ENCODE assay signal across 8 cellular contexts in the genomic region with DNA sequence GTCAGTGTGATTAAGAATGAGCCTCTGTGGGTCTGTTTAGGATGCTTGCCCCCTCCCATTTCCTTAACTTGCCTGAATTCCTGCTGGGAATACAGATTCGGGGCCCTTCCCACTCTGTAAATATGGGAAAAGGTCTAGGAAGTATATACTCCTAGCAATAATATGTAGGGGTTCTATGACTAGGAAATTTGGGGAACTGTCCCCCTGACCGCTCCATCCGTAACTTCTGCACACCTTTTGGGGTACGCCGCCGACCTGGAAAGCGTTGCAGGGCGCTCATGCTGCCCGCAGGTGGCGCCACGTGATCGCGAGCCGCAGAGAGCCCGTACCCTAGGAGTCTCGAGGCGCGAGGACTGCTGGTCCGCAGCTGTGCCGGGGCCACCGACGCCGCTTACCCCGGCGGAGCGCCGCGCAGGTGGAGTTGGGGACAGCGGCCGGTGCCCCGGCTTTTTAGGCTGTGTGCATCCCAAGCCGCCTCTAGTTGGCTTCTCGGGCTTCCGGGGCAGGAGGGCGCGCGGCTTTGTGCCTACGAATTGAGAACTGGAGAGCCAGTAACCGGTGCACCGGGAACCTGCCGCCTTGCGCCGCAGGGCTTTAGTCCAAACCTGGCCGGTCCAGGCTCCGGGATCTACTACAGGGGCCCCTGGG. TPM values are rescaled to one million over a fixed set of nuclear protein-coding genes. Genes with fewer than 3 reads are reported as not detected.
DNase-seq lines count a peak whose midpoint lies in the region; ATAC-seq, FAIRE-seq and TF ChIP-seq lines count a peak whose summit lies in the region.

No MANE protein-coding gene starts in this region.

- TF ChIP-seq CTCF in VCaP (conservative IDR thresholded peaks at IDR 0.05) = peak; percentile 96

- in situ Hi-C loops in T47D (cut with HindIII; ENCODE audit: low pct_unique_long_range_greater_than_20kb, low sequenced_read_pairs) = no loop called here

- peaks cover 0 to 4% (median 3%) of the 10 kb centered on the region in 3 donors for H3K36me3 Mint-ChIP-seq in immature natural killer cell

- peak; percentile 31 for ATAC-seq in HG02610 (IDR thresholded peaks at IDR 0.05; ENCODE audit: unreplicated experiment)
- no peak for ATAC-seq in GM18870 (IDR thresholded peaks at IDR 0.05; ENCODE audit: unreplicated experiment)

- no peak for TF ChIP-seq POLR2A in GM12891 (IDR thresholded peaks at IDR 0.05; ENCODE audit: low read depth, low read length)

- peak overlapping the region; percentile 87 for H3K27ac ChIP-seq in VCaP
- H3K27ac ChIP-seq in skin epidermis = peak overlapping the region in 18 of 21 experiments; percentile 25 to 88 (median 74)

- H3K9me3 Mint-ChIP-seq in immature natural killer cell = no peaks in the 10 kb centered on the region

- H3K27ac Mint-ChIP-seq in immature natural killer cell = peak overlapping the region; percentile 89 to 96 (median 92)

- H3K4me3 Mint-ChIP-seq in immature natural killer cell = peak overlapping the region; percentile 94 to 97 (median 96)

- peaks cover 44 to 47% of the 10 kb centered on the region in 2 donors for H3K4me1 Mint-ChIP-seq in immature natural killer cell

- DNase-seq in GM12891 (ENCODE audit: insufficient read length, low spot score) (peak; percentile 60), NCI-H1092 (lab: John Stamatoyannopoulos, UW) (peak; percentile 39), T47D (ENCODE audit: low read depth in 1 of 2, low spot score in 1 of 2) (peak; percentile 64 to 90), immature natural killer cell (peak; percentile 80 to 84 (median 82))

- FAIRE-seq in GM12891 (lab: Jason Lieb, UNC) = peak; percentile 87

- H3K27me3 Mint-ChIP-seq in immature natural killer cell (ENCODE audit: low read depth in 3 of 3) = peaks cover 8 to 12% (median 9%) of the 10 kb centered on the region in 3 donors

- peak overlapping the region; percentile 88 to 98 (median 93) for H3K4me3 ChIP-seq in skin epidermis

TF ChIP-seq in GM12891, 5 proteins besides CTCF, POLR2A, EP300 and RAD21:
- no peak for TF ChIP-seq SPI1 (IDR thresholded peaks at IDR 0.05; ENCODE audit: low read depth, low read length)
- no peak for TF ChIP-seq PAX5 (IDR thresholded peaks at IDR 0.05; ENCODE audit: insufficient read depth, low read length, severe bottlenecking)
- TF ChIP-seq POLR2AphosphoS5 (IDR thresholded peaks at IDR 0.05; ENCODE audit: low read depth, low read length) = no peak
- no peak for TF ChIP-seq TAF1 (IDR thresholded peaks at IDR 0.05; ENCODE audit: low read depth, low read length)
- peak; percentile 19; the same call in 1 of the 2 replicates for TF ChIP-seq POU2F2 (IDR thresholded peaks at IDR 0.05; ENCODE audit: low read depth, low read length)
TF ChIP-seq in GM12891: peak in this region for 1.

RNA-seq across cellular contexts. Expression of a gene that starts 0.7 kb away (rescaled TPM):
- polyA plus RNA-seq in GM12891 (2012; ENCODE audit: low read depth, missing spikeins) = 3.6 TPM
- 1 to 10 TPM; 5.3 to 6.5 (median 5.8) TPM for polyA plus RNA-seq in immature natural killer cell

RNA-seq across cellular contexts. Expression of a gene that starts 48.2 kb away (rescaled TPM):
- 3.7 TPM for polyA plus RNA-seq in GM12891 (2012; ENCODE audit: low read depth, missing spikeins)
- polyA plus RNA-seq in immature natural killer cell = under 1 TPM in 1 of 3 donors, not detected in 2; 0.30 TPM
